Comparison of ENCODE assay signal across 15 cellular contexts in genomic region chr2:25445464-25445863, GRCh38.
"Had no signal": no experiment of that assay in that cellular context is flagged by ENCODE, and none has a peak within 500 bp of the region (broad histone marks: within the 10 kb centered on the region; RNA-seq: fewer than 3 reads in every experiment).

No MANE protein-coding gene starts in this region.

- H3K4me3 ChIP-seq: lower lobe of right lung, prostate gland, upper lobe of left lung had no signal

- H3K27me3 ChIP-seq: upper lobe of left lung had no signal

- H3K4me1 ChIP-seq: lower lobe of right lung, prostate gland, upper lobe of left lung had no signal

- H3K27ac ChIP-seq: lower lobe of right lung, prostate gland, upper lobe of left lung had no signal

- DNase-seq: activated CD4-positive, alpha-beta T cell treated with anti-CD3 and anti-CD28 coated beads, Interleukin-2, amount 50 U/mL, for 1 hour; activated CD8-positive, alpha-beta memory T cell treated with anti-CD3 and anti-CD28 coated beads for 24 hours; activated naive CD8-positive, alpha-beta T cell treated with anti-CD3 and anti-CD28 coated beads for 36 hours; left colon; lower lobe of right lung; midbrain; right cardiac atrium; small intestine; stimulated activated CD4-positive, alpha-beta T cell treated with anti-CD3 and anti-CD28 coated beads, Interleukin-4, amount 100 ng/mL, for 4 hours; stimulated activated CD8-positive, alpha-beta memory T cell treated with anti-CD3 and anti-CD28 coated beads, Interleukin-4, amount 100 ng/mL, for 48 hours; stimulated activated naive CD8-positive, alpha-beta T cell treated with anti-CD3 and anti-CD28 coated beads, Interleukin-15, Interleukin-2, amounts not matched to agents 100 U/mL and 50 U/mL, for 24 hours; upper lobe of left lung had no signal

- ATAC-seq: activated CD4-positive, CD25-positive, alpha-beta regulatory T cell treated with anti-CD3 and anti-CD28 coated beads, Interleukin-2, amount 50 U/mL, for 24 hours; esophagus mucosa; left colon; lower lobe of right lung; right cardiac atrium; stimulated activated naive CD8-positive, alpha-beta T cell treated with anti-CD3 and anti-CD28 coated beads, Interleukin-15, Interleukin-2, amounts not matched to agents 100 U/mL and 50 U/mL, for 24 hours had no signal

- H3K9me3 ChIP-seq: lower lobe of right lung, prostate gland, upper lobe of left lung had no signal

- H3K36me3 ChIP-seq: prostate gland, upper lobe of left lung had no signal

- FAIRE-seq: small intestine had no signal
